Comparison of ENCODE assay signal across 8 cellular contexts in genomic region chr17:81101614-81102306, GRCh38.
A peak's percentile ranks its signal among the peaks of the same experiment; 100 is the strongest.
DNase-seq lines count a peak whose midpoint lies in the region; ATAC-seq lines count a peak whose summit lies in the region.

No MANE protein-coding gene starts in this region.

- H3K4me1 Mint-ChIP-seq in central memory CD8-positive, alpha-beta T cell: peaks cover 3% of the 10 kb centered on the region

- intact Hi-C loops in left colon (cut with DNase I, micrococcal nuclease): no loop called here

- no peak overlapping the region for H3K27ac Mint-ChIP-seq in central memory CD8-positive, alpha-beta T cell (ENCODE audit: low read depth)

- peak; percentile 99 for DNase-seq in 8988T
- peak; percentile 13 for DNase-seq in NCI-H510A (lab: John Stamatoyannopoulos, UW)
- peak; percentile 80 to 85 for DNase-seq in activated CD4-positive, alpha-beta T cell treated with anti-CD3 and anti-CD28 coated beads for 24 hours (ENCODE audit: low read depth in 2 of 2)
- DNase-seq in central memory CD8-positive, alpha-beta T cell (ENCODE audit: low spot score in 2 of 2): peak; percentile 82 to 88
- peak; percentile 66 to 86 for DNase-seq in left colon
- peak; percentile 88 for DNase-seq in stimulated activated CD4-positive, alpha-beta T cell treated with anti-CD3 and anti-CD28 coated beads, Interleukin-4, amount 100 ng/mL, for 24 hours

- peaks cover 4% of the 10 kb centered on the region for H3K36me3 Mint-ChIP-seq in central memory CD8-positive, alpha-beta T cell (ENCODE audit: insufficient read depth)

- H3K4me3 Mint-ChIP-seq in central memory CD8-positive, alpha-beta T cell: no peak overlapping the region

- ATAC-seq in GM18502 (IDR thresholded peaks at IDR 0.05; ENCODE audit: poor library complexity, unreplicated experiment): peak; percentile 83
- peak; percentile 69 for ATAC-seq in HG03066 (IDR thresholded peaks at IDR 0.05; ENCODE audit: low read depth, unreplicated experiment)
- ATAC-seq in central memory CD8-positive, alpha-beta T cell (replicated peaks; ENCODE audit: extremely low read depth, poor library complexity, severe bottlenecking): peak; percentile 96
- ATAC-seq in left colon: peak; percentile 91

- no peaks in the 10 kb centered on the region for H3K9me3 Mint-ChIP-seq in central memory CD8-positive, alpha-beta T cell

- H3K27me3 Mint-ChIP-seq in central memory CD8-positive, alpha-beta T cell: no peaks in the 10 kb centered on the region

Comparison
In these comparisons a context has a peak if more than half of its experiments do, and no peak if none do; other contexts are left out.
1. Peak in every context shown above with its lines: DNase-seq and ATAC-seq.
2. DNase-seq: peak in every context shown above with its lines; median percentile 99 in 8988T; 88 in stimulated activated CD4-positive, alpha-beta T cell treated with anti-CD3 and anti-CD28 coated beads, Interleukin-4, amount 100 ng/mL, for 24 hours; 85 in central memory CD8-positive, alpha-beta T cell; 82 in activated CD4-positive, alpha-beta T cell treated with anti-CD3 and anti-CD28 coated beads for 24 hours; 76 in left colon; 13 in NCI-H510A.